In genomic region chr7:96685353-96685752, GRCh38 we compare ENCODE assay signal across 1 cellular context.
TF ChIP-seq lines count a peak whose summit lies in the region.

No MANE protein-coding gene starts in this region.

TF ChIP-seq in HepG2, 621 proteins besides CTCF, POLR2A, EP300 and RAD21 (continued from another document):
- TF ChIP-seq TBP (CRISPR knock-in tag; IDR thresholded peaks at IDR 0.05) (no peak), CC2D1A (CRISPR knock-in tag; IDR thresholded peaks at IDR 0.05) (no peak), CBX5 (CRISPR knock-in tag; IDR thresholded peaks at IDR 0.05; ENCODE audit: borderline replicate concordance) (no peak), NFATC3 (CRISPR knock-in tag; IDR thresholded peaks at IDR 0.05) (no peak), SRSF9 (IDR thresholded peaks at IDR 0.05; ENCODE audit: borderline replicate concordance, insufficient read depth, low read depth, low read length, poor library complexity, severe bottlenecking) (no peak), XBP1 (CRISPR knock-in tag; IDR thresholded peaks at IDR 0.05) (no peak), ZNF552 (CRISPR knock-in tag; IDR thresholded peaks at IDR 0.05; ENCODE audit: borderline replicate concordance) (no peak), ZZZ3 (CRISPR knock-in tag; IDR thresholded peaks at IDR 0.05; ENCODE audit: borderline replicate concordance) (no peak)
- TF ChIP-seq, protein P1, sequence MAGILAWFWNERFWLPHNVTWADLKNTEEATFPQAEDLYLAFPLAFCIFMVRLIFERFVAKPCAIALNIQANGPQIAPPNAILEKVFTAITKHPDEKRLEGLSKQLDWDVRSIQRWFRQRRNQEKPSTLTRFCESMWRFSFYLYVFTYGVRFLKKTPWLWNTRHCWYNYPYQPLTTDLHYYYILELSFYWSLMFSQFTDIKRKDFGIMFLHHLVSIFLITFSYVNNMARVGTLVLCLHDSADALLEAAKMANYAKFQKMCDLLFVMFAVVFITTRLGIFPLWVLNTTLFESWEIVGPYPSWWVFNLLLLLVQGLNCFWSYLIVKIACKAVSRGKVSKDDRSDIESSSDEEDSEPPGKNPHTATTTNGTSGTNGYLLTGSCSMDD (CRISPR knock-in tag; IDR thresholded peaks at IDR 0.05) = no peak
- TF ChIP-seq, protein P2, sequence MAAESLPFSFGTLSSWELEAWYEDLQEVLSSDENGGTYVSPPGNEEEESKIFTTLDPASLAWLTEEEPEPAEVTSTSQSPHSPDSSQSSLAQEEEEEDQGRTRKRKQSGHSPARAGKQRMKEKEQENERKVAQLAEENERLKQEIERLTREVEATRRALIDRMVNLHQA (CRISPR knock-in tag; IDR thresholded peaks at IDR 0.05) = no peak
